Comparison of ENCODE assay signal across 17 cellular contexts in genomic region chr10:62011558-62011957, GRCh38.
DNase-seq lines count a peak whose midpoint lies in the region; ATAC-seq and TF ChIP-seq lines count a peak whose summit lies in the region.
"Had no signal": no experiment of that assay in that cellular context is flagged by ENCODE, and none has a peak within 500 bp of the region (broad histone marks: within the 10 kb centered on the region; RNA-seq: fewer than 3 reads in every experiment).

No MANE protein-coding gene starts in this region.

- no peaks in the 10 kb centered on the region for H3K27me3 Mint-ChIP-seq in stimulated activated naive B cell treated with anti-CD40 and anti-IgM and Interleukin-4, amounts not matched to agents 10 μg/mL and 1 μg/mL and 100 μg/mL, for 72 hours

- H3K4me3 Mint-ChIP-seq in stimulated activated naive B cell treated with anti-CD40 and anti-IgM and Interleukin-4, amounts not matched to agents 10 μg/mL and 1 μg/mL and 100 μg/mL, for 72 hours: peak overlapping the region in 1 of 2 donors; percentile 22

- H3K27ac ChIP-seq in PC-3 (ENCODE audit: low read length): no peak overlapping the region
- peak overlapping the region; percentile 24 for H3K27ac ChIP-seq in hepatocyte
- H3K27ac ChIP-seq: ovary had no signal

- POLR2A ChIA-PET in PC-3 (lab: Charles Lee; ENCODE audit: unreplicated experiment): no interaction called here

- H3K4me2 ChIP-seq in PC-3 (ENCODE audit: low read length): no peak overlapping the region
- H3K4me2 ChIP-seq in hepatocyte: no peak overlapping the region

- H3K9me3 Mint-ChIP-seq in stimulated activated naive B cell treated with anti-CD40 and anti-IgM and Interleukin-4, amounts not matched to agents 10 μg/mL and 1 μg/mL and 100 μg/mL, for 72 hours: peaks cover 0 to 3% of the 10 kb centered on the region in 2 donors

- no peaks in the 10 kb centered on the region for H3K27me3 ChIP-seq in PC-3 (ENCODE audit: low read length)
- H3K27me3 ChIP-seq in hepatocyte: no peaks in the 10 kb centered on the region
- H3K27me3 ChIP-seq: ovary had no signal

- BruUV-seq in PC-3 (replicated peaks; lab: Mats Ljungman, UMichigan): no TSS peak

- WGBS in hepatocyte (ENCODE audit: low lambda C conversion rate, missing lambda C conversion rate): 75% methylated on average over 5 of the region's 5 CpGs

- peak overlapping the region; percentile 56 for H3K27ac Mint-ChIP-seq in stimulated activated naive B cell treated with anti-CD40 and anti-IgM and Interleukin-4, amounts not matched to agents 10 μg/mL and 1 μg/mL and 100 μg/mL, for 72 hours

- CTCF ChIA-PET in PC-3 (lab: Charles Lee): interaction anchor here (0.5 kb wide), 1 partner anchor 77 kb away, joined by 3 read pairs; no protein-coding TSS in a partner anchor

- ATAC-seq in PC-3: peak; percentile 39; the same call in 1 of the 2 replicates
- peak; percentile 64 to 81 for ATAC-seq in stimulated activated naive B cell treated with anti-CD40 and anti-IgM and Interleukin-4, amounts not matched to agents 10 μg/mL and 1 μg/mL and 100 μg/mL, for 72 hours (replicated peaks)
- ATAC-seq in GM19397 (IDR thresholded peaks at IDR 0.05; ENCODE audit: unreplicated experiment): no peak
- ATAC-seq: activated CD4-positive, CD25-positive, alpha-beta regulatory T cell treated with anti-CD3 and anti-CD28 coated beads, Interleukin-2, amount 50 U/mL, for 24 hours had no signal

- peaks cover 52 to 81% of the 10 kb centered on the region in 2 donors for H3K4me1 Mint-ChIP-seq in stimulated activated naive B cell treated with anti-CD40 and anti-IgM and Interleukin-4, amounts not matched to agents 10 μg/mL and 1 μg/mL and 100 μg/mL, for 72 hours

- no peaks in the 10 kb centered on the region for H3K79me2 ChIP-seq in PC-3 (ENCODE audit: low read length)
- H3K79me2 ChIP-seq in hepatocyte: peaks cover 84% of the 10 kb centered on the region

- H2AFZ ChIP-seq in PC-3 (ENCODE audit: low read length): no peak overlapping the region
- no peak overlapping the region for H2AFZ ChIP-seq in hepatocyte

- peaks cover 62 to 84% of the 10 kb centered on the region in 2 donors for H3K36me3 Mint-ChIP-seq in stimulated activated naive B cell treated with anti-CD40 and anti-IgM and Interleukin-4, amounts not matched to agents 10 μg/mL and 1 μg/mL and 100 μg/mL, for 72 hours

- peaks cover 5% of the 10 kb centered on the region; the same call in 1 of the 2 replicates for H3K9me2 ChIP-seq in PC-3 (replicated peaks; ENCODE audit: low read length)
- H3K9me2 ChIP-seq in hepatocyte (replicated peaks; ENCODE audit: insufficient read depth): no peaks in the 10 kb centered on the region

- H3K4me3 ChIP-seq in PC-3 (ENCODE audit: low read length): no peak overlapping the region
- no peak overlapping the region for H3K4me3 ChIP-seq in hepatocyte
- H3K4me3 ChIP-seq: ovary had no signal

- H3F3A ChIP-seq in PC-3 (ENCODE audit: low read length, unreplicated experiment): no peaks in the 10 kb centered on the region

- no peak overlapping the region for H3K9ac ChIP-seq in PC-3 (ENCODE audit: low read length)

- DNase-seq in NCI-H510A treated with DMSO at 0.1 percent for 48 hours (lab: John Stamatoyannopoulos, UW) (peak; percentile 26), NCI-H510A (lab: John Stamatoyannopoulos, UW) (no peak), PC-3 (peak; percentile 54), hepatocyte (ENCODE audit: low spot score) (no peak), NCI-H2227 treated with DMSO at 0.1 percent for 48 hours (lab: John Stamatoyannopoulos, UW) (no peak), NCI-H82 treated with DMSO at 0.1 percent for 48 hours (lab: John Stamatoyannopoulos, UW; ENCODE audit: unreplicated experiment) (no peak)
- no peak for DNase-seq in stimulated activated naive B cell treated with anti-CD40 and anti-IgM and Interleukin-4, amounts not matched to agents 10 μg/mL and 1 μg/mL and 100 μg/mL, for 72 hours
- DNase-seq: 8988T; activated gamma-delta T cell treated with Interleukin-2 at 50 U/mL for 16 hours; aorta; DMS79 treated with DMSO at 0.1 percent for 48 hours; NCI-H187 treated with DMSO at 0.1 percent for 48 hours; NCI-H446 treated with DMSO at 0.1 percent for 48 hours; ovary; stimulated activated CD4-positive, alpha-beta T cell treated with anti-CD3 and anti-CD28 coated beads, Interleukin-4, amount 100 ng/mL, for 24 hours had no signal

- H3K36me3 ChIP-seq in PC-3 (ENCODE audit: low read depth, low read length): no peaks in the 10 kb centered on the region
- no peaks in the 10 kb centered on the region for H3K36me3 ChIP-seq in hepatocyte (replicated peaks; ENCODE audit: insufficient read depth, low read depth)
- H3K36me3 ChIP-seq: ovary had no signal

- intact Hi-C loops in PC-3 (cut with micrococcal nuclease): no loop called here

- H3K4me1 ChIP-seq in PC-3 (ENCODE audit: insufficient read depth, low read length) (no peaks in the 10 kb centered on the region; the same call in 1 of the 2 replicates), hepatocyte (ENCODE audit: insufficient read depth) (peaks cover 12% of the 10 kb centered on the region)

- TF ChIP-seq CTCF in PC-3 (conservative IDR thresholded peaks at IDR 0.05; ENCODE audit: low read depth, low read length): no peak
- TF ChIP-seq CTCF in hepatocyte (IDR thresholded peaks at IDR 0.05; ENCODE audit: poor library complexity): no peak

- H4K20me1 ChIP-seq in PC-3 (ENCODE audit: low read length) (no peaks in the 10 kb centered on the region), hepatocyte (ENCODE audit: insufficient read depth, poor library complexity, severe bottlenecking) (no peaks in the 10 kb centered on the region)

- no peaks in the 10 kb centered on the region for H3K9me3 ChIP-seq in PC-3 (ENCODE audit: low read length)
- no peaks in the 10 kb centered on the region for H3K9me3 ChIP-seq in hepatocyte (ENCODE audit: low read depth)
- H3K9me3 ChIP-seq: ovary had no signal

Comparison
In these comparisons a context has a peak if more than half of its experiments do, and no peak if none do; other contexts are left out.
1. DNase-seq: peak in NCI-H510A treated with DMSO at 0.1 percent for 48 hours (single experiment) and PC-3 (single experiment); none in NCI-H510A (single experiment), hepatocyte (single experiment), stimulated activated naive B cell treated with anti-CD40 and anti-IgM and Interleukin-4, amounts not matched to agents 10 μg/mL and 1 μg/mL and 100 μg/mL, for 72 hours (single experiment), NCI-H2227 treated with DMSO at 0.1 percent for 48 hours (single experiment) and NCI-H82 treated with DMSO at 0.1 percent for 48 hours (single experiment).